In the genomic region with DNA sequence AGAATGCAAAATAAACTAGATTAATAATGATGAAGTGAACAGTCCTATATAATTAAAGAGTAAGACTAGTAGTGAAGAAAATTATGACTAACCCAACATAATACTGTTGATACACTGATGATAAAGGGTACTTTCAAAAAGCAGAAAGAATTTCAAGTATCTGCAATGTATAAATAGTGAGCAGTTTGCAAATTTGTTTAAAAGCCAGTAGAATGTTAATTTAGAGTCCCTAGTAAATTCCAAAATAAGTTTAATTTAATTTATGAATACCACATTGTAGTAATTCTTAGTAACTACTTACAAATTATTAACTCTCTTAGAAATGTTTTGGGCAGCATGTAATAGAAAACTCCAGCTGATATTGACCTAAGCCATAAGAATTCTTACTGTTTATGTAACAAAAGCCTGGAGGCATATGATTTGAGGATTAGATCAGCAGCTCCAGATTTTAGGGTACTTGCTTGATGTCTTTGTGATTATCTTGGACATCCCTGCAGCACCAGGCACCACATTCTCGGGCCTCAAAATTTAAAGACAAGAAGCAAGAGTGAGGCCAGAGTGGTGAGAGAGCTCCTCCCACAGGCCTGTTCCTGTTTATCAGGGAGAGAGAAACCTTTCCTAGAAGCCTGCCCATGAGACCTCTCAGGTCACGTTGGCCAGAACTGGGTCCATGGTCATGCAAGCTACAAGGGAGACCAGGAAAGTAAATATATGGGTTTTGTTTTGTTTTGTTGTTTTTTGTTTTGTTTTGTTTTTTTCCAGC, we compare ENCODE assay signal across 8 cellular contexts.
DNase-seq lines count a peak whose midpoint lies in the region; ATAC-seq and TF ChIP-seq lines count a peak whose summit lies in the region.

No MANE protein-coding gene starts in this region.

- H3K9me3 Mint-ChIP-seq in HFFc6 = peaks cover 5% of the 10 kb centered on the region; the same call in 1 of the 2 replicates

- H3K27ac ChIP-seq in heart right ventricle (no peak overlapping the region), right atrium auricular region (no peak overlapping the region), SU-DHL-6 (ENCODE audit: low read depth, low read length) (no peak overlapping the region), iPS DF 6.9 (ENCODE audit: low read length) (no peak overlapping the region)

- peaks cover 15% of the 10 kb centered on the region for H3K4me1 Mint-ChIP-seq in HFFc6 (ENCODE audit: low read depth)

- no peak overlapping the region for H3K4me3 Mint-ChIP-seq in HFFc6

- peaks cover 5% of the 10 kb centered on the region; the same call in 1 of the 2 replicates for H3K36me3 Mint-ChIP-seq in HFFc6 (ENCODE audit: low read depth)

- no peaks in the 10 kb centered on the region for H4K20me1 ChIP-seq in SU-DHL-6 (ENCODE audit: low read depth, low read length)

- H3K9me2 ChIP-seq in SU-DHL-6 (replicated peaks; ENCODE audit: insufficient read depth, low read length) = no peaks in the 10 kb centered on the region

- no peak for DNase-seq in heart right ventricle
- no peak for DNase-seq in right atrium auricular region (ENCODE audit: low spot score)
- peak; percentile 34 for DNase-seq in HFFc6
- peak; percentile 49 for DNase-seq in NCI-H1105 treated with DMSO at 0.1 percent for 48 hours (lab: John Stamatoyannopoulos, UW)
- DNase-seq in iPS DF 6.9 (ENCODE audit: low read depth, low spot score) = peak; percentile 54
- DNase-seq in GOT3 (lab: John Stamatoyannopoulos, UW) = no peak
- no peak for DNase-seq in activated CD8-positive, alpha-beta memory T cell treated with anti-CD3 and anti-CD28 coated beads for 24 hours

- H3K27ac Mint-ChIP-seq in HFFc6 = no peak overlapping the region

- ATAC-seq in heart right ventricle = no peak

- no peaks in the 10 kb centered on the region for H3F3A ChIP-seq in SU-DHL-6 (ENCODE audit: insufficient read depth)

- H3K36me3 ChIP-seq in heart right ventricle (no peaks in the 10 kb centered on the region), right atrium auricular region (no peaks in the 10 kb centered on the region), SU-DHL-6 (ENCODE audit: low read length) (0 out of 2 replicates have a peak, but pooled peaks cover 4% of the 10 kb centered on the region), iPS DF 6.9 (ENCODE audit: control insufficient read depth, insufficient read depth, low read length) (no peaks in the 10 kb centered on the region)

- TF ChIP-seq CTCF in heart right ventricle (IDR thresholded peaks at IDR 0.05) = peak in 6 of 9 donors; percentile 24 to 39 (median 32)
- TF ChIP-seq CTCF in right atrium auricular region (IDR thresholded peaks at IDR 0.05) = peak in 1 of 2 donors; percentile 49
- TF ChIP-seq CTCF in HFFc6 (IDR thresholded peaks at IDR 0.05) = peak; percentile 62; the same call in 1 of the 2 replicates
- peak; percentile 29 for TF ChIP-seq CTCF in SU-DHL-6 (IDR thresholded peaks at IDR 0.05; ENCODE audit: insufficient read depth, low read length, poor library complexity, severe bottlenecking)

- H3K9me3 ChIP-seq in heart right ventricle (peaks cover 0 to 11% (median 0%) of the 10 kb centered on the region in 11 donors), right atrium auricular region (peaks cover 0 to 7% of the 10 kb centered on the region in 2 donors), SU-DHL-6 (ENCODE audit: insufficient read depth, low read length) (peaks cover 4% of the 10 kb centered on the region; the same call in 1 of the 2 replicates), iPS DF 6.9 (ENCODE audit: control insufficient read depth, insufficient read depth, low read length) (no peaks in the 10 kb centered on the region)

- H3K4me1 ChIP-seq in heart right ventricle (peaks cover 0 to 14% (median 5%) of the 10 kb centered on the region in 9 donors), right atrium auricular region (peaks cover 0 to 13% of the 10 kb centered on the region in 2 donors), iPS DF 6.9 (ENCODE audit: control insufficient read depth, insufficient read depth, low read length) (no peaks in the 10 kb centered on the region)

- intact Hi-C loops in heart right ventricle (cut with DNase I) = no loop called here

- no peaks in the 10 kb centered on the region for H3K79me2 ChIP-seq in SU-DHL-6 (ENCODE audit: insufficient read depth, low read length)

- H3K4me2 ChIP-seq in SU-DHL-6 (ENCODE audit: low read depth, low read length, poor library complexity, severe bottlenecking) = no peak overlapping the region

- no peak overlapping the region for H2AFZ ChIP-seq in SU-DHL-6 (ENCODE audit: low read depth, low read length, severe bottlenecking)

- 37 to 43% methylated on average over 2 of the region's 2 CpGs for WGBS in heart right ventricle, 2 donors
- no CpG with 5 or more reads among the region's 2 CpGs for WGBS in iPS DF 6.9 (ENCODE audit: insufficient coverage, insufficient read length)

- H3K4me3 ChIP-seq in heart right ventricle = no peak overlapping the region
- H3K4me3 ChIP-seq in right atrium auricular region = no peak overlapping the region
- H3K4me3 ChIP-seq in SU-DHL-6 (ENCODE audit: insufficient read depth, low read length, poor library complexity, severe bottlenecking) = no peak overlapping the region
- no peak overlapping the region for H3K4me3 ChIP-seq in iPS DF 6.9 (ENCODE audit: low read length)

- peaks cover 6% of the 10 kb centered on the region for H3K27me3 Mint-ChIP-seq in HFFc6 (ENCODE audit: insufficient read depth)

- H3K27me3 ChIP-seq in heart right ventricle (no peaks in the 10 kb centered on the region), right atrium auricular region (no peaks in the 10 kb centered on the region), SU-DHL-6 (ENCODE audit: low read length) (no peaks in the 10 kb centered on the region), iPS DF 6.9 (ENCODE audit: control insufficient read depth, insufficient read depth, low read length) (no peaks in the 10 kb centered on the region)

- no peak overlapping the region for H3K9ac ChIP-seq in SU-DHL-6 (ENCODE audit: low read length)

Comparison
In these comparisons a context has a peak if more than half of its experiments do, and no peak if none do; other contexts are left out.
1. DNase-seq: peak in HFFc6 (single experiment), NCI-H1105 treated with DMSO at 0.1 percent for 48 hours (single experiment) and iPS DF 6.9 (single experiment); none in heart right ventricle (0 of 2), right atrium auricular region (single experiment), GOT3 (single experiment) and activated CD8-positive, alpha-beta memory T cell treated with anti-CD3 and anti-CD28 coated beads for 24 hours (single experiment).